1 cellular context compared by ENCODE assay signal in genomic region chr9:17057729-17058128, GRCh38.
TF ChIP-seq lines count a peak whose summit lies in the region.

No MANE protein-coding gene starts in this region.

TF ChIP-seq in HepG2, 621 proteins besides CTCF, POLR2A, EP300 and RAD21 (continued from another document and continues in another):
- no peak for TF ChIP-seq AHR (CRISPR knock-in tag; IDR thresholded peaks at IDR 0.05)
- TF ChIP-seq NAIF1 (CRISPR knock-in tag; IDR thresholded peaks at IDR 0.05; ENCODE audit: borderline replicate concordance) = no peak
- no peak for TF ChIP-seq SMAD3 (CRISPR knock-in tag; IDR thresholded peaks at IDR 0.05)
- no peak for TF ChIP-seq MED1 (CRISPR knock-in tag; IDR thresholded peaks at IDR 0.05)
- no peak for TF ChIP-seq PLRG1 (conservative IDR thresholded peaks at IDR 0.05)
- no peak for TF ChIP-seq ZNF12 (CRISPR knock-in tag; IDR thresholded peaks at IDR 0.05)
- no peak for TF ChIP-seq GMEB1 (CRISPR knock-in tag; IDR thresholded peaks at IDR 0.05; ENCODE audit: borderline replicate concordance)
- no peak for TF ChIP-seq FOXC1 (CRISPR knock-in tag; IDR thresholded peaks at IDR 0.05; ENCODE audit: borderline replicate concordance)
- TF ChIP-seq XBP1 (CRISPR knock-in tag; IDR thresholded peaks at IDR 0.05) = no peak
- TF ChIP-seq ELK4 (CRISPR knock-in tag; IDR thresholded peaks at IDR 0.05; ENCODE audit: borderline replicate concordance) = no peak
- no peak for TF ChIP-seq ZC3H4 (CRISPR knock-in tag; IDR thresholded peaks at IDR 0.05; ENCODE audit: borderline replicate concordance)
- 0 out of 2 replicates have a peak, but pooled peaks have one; percentile 15 for TF ChIP-seq HNF4G (IDR thresholded peaks at IDR 0.05; ENCODE audit: borderline replicate concordance, low read depth, low read length)
- TF ChIP-seq HNF4G (CRISPR knock-in tag; IDR thresholded peaks at IDR 0.05; ENCODE audit: borderline replicate concordance, low read depth) = no peak
- no peak for TF ChIP-seq SKI (IDR thresholded peaks at IDR 0.05; ENCODE audit: partially characterized antibody)
- TF ChIP-seq HNRNPK (IDR thresholded peaks at IDR 0.05; ENCODE audit: low read depth, low read length, poor library complexity, severe bottlenecking) = no peak
- no peak for TF ChIP-seq ZBTB46 (CRISPR knock-in tag; IDR thresholded peaks at IDR 0.05; ENCODE audit: borderline replicate concordance)
- peak; percentile 69; the same call in 1 of the 2 replicates for TF ChIP-seq SIX1 (CRISPR knock-in tag; IDR thresholded peaks at IDR 0.05; ENCODE audit: borderline replicate concordance)
- TF ChIP-seq ZNF142 (CRISPR knock-in tag; IDR thresholded peaks at IDR 0.05) = no peak
- TF ChIP-seq ZEB1 (IDR thresholded peaks at IDR 0.05; ENCODE audit: insufficient replicate concordance, low read depth) = no peak
- TF ChIP-seq HNRNPH1 (optimal IDR thresholded peaks at IDR 0.05; ENCODE audit: low read depth, low read length) = no peak
- TF ChIP-seq FOSL2 (CRISPR knock-in tag; IDR thresholded peaks at IDR 0.05) = peak; percentile 49
- no peak for TF ChIP-seq ATF5 (CRISPR knock-in tag; IDR thresholded peaks at IDR 0.05; ENCODE audit: low read depth)
- TF ChIP-seq SIX4 (CRISPR knock-in tag; IDR thresholded peaks at IDR 0.05) = peak; percentile 34; the same call in 1 of the 2 replicates
- TF ChIP-seq HNF4A (CRISPR knock-in tag; IDR thresholded peaks at IDR 0.05) = peak; percentile 43; the same call in 1 of the 2 replicates
- TF ChIP-seq IRF1 (CRISPR knock-in tag; IDR thresholded peaks at IDR 0.05; ENCODE audit: low read depth) = no peak
- no peak for TF ChIP-seq ZBTB25 (CRISPR knock-in tag; IDR thresholded peaks at IDR 0.05)
- TF ChIP-seq ZNF30 (CRISPR knock-in tag; IDR thresholded peaks at IDR 0.05) = no peak
- TF ChIP-seq JDP2 (CRISPR knock-in tag; IDR thresholded peaks at IDR 0.05; ENCODE audit: borderline replicate concordance) = no peak
- TF ChIP-seq ZNF556 (CRISPR knock-in tag; IDR thresholded peaks at IDR 0.05; ENCODE audit: borderline replicate concordance) = no peak
- no peak for TF ChIP-seq ZNF512 (CRISPR knock-in tag; IDR thresholded peaks at IDR 0.05)
- no peak for TF ChIP-seq NFAT5 (CRISPR knock-in tag; IDR thresholded peaks at IDR 0.05)
- TF ChIP-seq SRSF9 (IDR thresholded peaks at IDR 0.05; ENCODE audit: borderline replicate concordance, insufficient read depth, low read depth, low read length, poor library complexity, severe bottlenecking) = no peak
- TF ChIP-seq ZNF713 (CRISPR knock-in tag; IDR thresholded peaks at IDR 0.05) = no peak
- TF ChIP-seq SP2 (CRISPR knock-in tag; IDR thresholded peaks at IDR 0.05) = no peak
- no peak for TF ChIP-seq NBN (conservative IDR thresholded peaks at IDR 0.05)
- TF ChIP-seq ZNF710 (CRISPR knock-in tag; IDR thresholded peaks at IDR 0.05; ENCODE audit: borderline replicate concordance) = no peak
- TF ChIP-seq MIXL1 (CRISPR knock-in tag; IDR thresholded peaks at IDR 0.05) = no peak
